ENCODE assay signal across 10 cellular contexts in the genomic region with DNA sequence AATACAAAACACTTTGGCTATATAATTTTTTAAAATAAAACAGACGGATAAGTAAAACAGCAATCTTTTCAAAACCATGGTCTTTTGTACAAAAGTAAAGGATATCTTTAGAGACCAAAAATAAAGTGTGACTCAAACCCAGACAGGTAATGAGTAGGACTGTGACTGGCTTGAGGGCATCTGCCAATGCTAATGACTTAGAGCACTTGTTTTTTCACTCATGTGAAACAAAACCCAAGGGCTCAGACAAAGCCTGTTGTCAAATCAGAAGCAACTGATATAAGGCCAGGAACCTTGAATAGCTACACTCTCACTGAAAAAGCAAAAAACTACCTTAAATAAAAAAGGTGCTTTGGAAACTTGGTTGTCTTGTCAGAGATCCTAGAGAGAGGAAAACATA.
DNase-seq lines count a peak whose midpoint lies in the region; ATAC-seq and TF ChIP-seq lines count a peak whose summit lies in the region.
"Had no signal": no experiment of that assay in that cellular context is flagged by ENCODE, and none has a peak within 500 bp of the region (broad histone marks: within the 10 kb centered on the region; RNA-seq: fewer than 3 reads in every experiment).

No MANE protein-coding gene starts in this region.

- POLR2A ChIA-PET in PC-3 (lab: Charles Lee; ENCODE audit: unreplicated experiment): no interaction called here

- no peak overlapping the region for H3K4me3 ChIP-seq in PC-3 (ENCODE audit: low read length)

- intact Hi-C loops in PC-3 (cut with micrococcal nuclease): no loop called here

- H3K79me2 ChIP-seq in PC-3 (ENCODE audit: low read length): no peaks in the 10 kb centered on the region

- no peaks in the 10 kb centered on the region for H3K4me1 ChIP-seq in PC-3 (ENCODE audit: insufficient read depth, low read length)

- H3K9me2 ChIP-seq in PC-3 (replicated peaks; ENCODE audit: low read length): no peaks in the 10 kb centered on the region

- H3K9ac ChIP-seq in PC-3 (ENCODE audit: low read length): no peak overlapping the region

- H4K20me1 ChIP-seq in PC-3 (ENCODE audit: low read length): no peaks in the 10 kb centered on the region

- H3F3A ChIP-seq in PC-3 (ENCODE audit: low read length, unreplicated experiment): no peaks in the 10 kb centered on the region

- peak; percentile 23 for DNase-seq in NCI-H774 (lab: John Stamatoyannopoulos, UW)
- no peak for DNase-seq in stimulated activated CD4-positive, alpha-beta T cell treated with anti-CD3 and anti-CD28 coated beads, Interleukin-4, amount 100 ng/mL, for 1 hour
- no peak for DNase-seq in NCI-H2107 treated with DMSO at 0.1 percent for 48 hours (lab: John Stamatoyannopoulos, UW; ENCODE audit: unreplicated experiment)
- DNase-seq in amniotic stem cell (lab: John Stamatoyannopoulos, UW): no peak
- DNase-seq in PC-3: no peak
- DNase-seq: H7, Right ventricle myocardium superior had no signal

- ATAC-seq in GM18517 (IDR thresholded peaks at IDR 0.05; ENCODE audit: unreplicated experiment) (peak; percentile 99), GM21381 (IDR thresholded peaks at IDR 0.05; ENCODE audit: unreplicated experiment) (peak; percentile 92), HG03066 (IDR thresholded peaks at IDR 0.05; ENCODE audit: low read depth, unreplicated experiment) (peak; percentile 88), PC-3 (no peak)

- H3K27me3 ChIP-seq in PC-3 (ENCODE audit: low read length): no peaks in the 10 kb centered on the region

- no peak overlapping the region for H2AFZ ChIP-seq in PC-3 (ENCODE audit: low read length)

- TF ChIP-seq CTCF in PC-3 (conservative IDR thresholded peaks at IDR 0.05; ENCODE audit: low read depth, low read length): no peak

- no peaks in the 10 kb centered on the region for H3K9me3 ChIP-seq in PC-3 (ENCODE audit: low read length)

- BruUV-seq in PC-3 (replicated peaks; lab: Mats Ljungman, UMichigan): no TSS peak

- H3K27ac ChIP-seq in PC-3 (ENCODE audit: low read length): no peak overlapping the region

- CTCF ChIA-PET in PC-3 (lab: Charles Lee): no interaction called here

- H3K4me2 ChIP-seq in PC-3 (ENCODE audit: low read length): no peak overlapping the region

- no peaks in the 10 kb centered on the region for H3K36me3 ChIP-seq in PC-3 (ENCODE audit: low read depth, low read length)
